1 cellular context compared by ENCODE assay signal in genomic region chr6:31822038-31822821, GRCh38.
TF ChIP-seq lines count a peak whose summit lies in the region.

No MANE protein-coding gene starts in this region.

TF ChIP-seq in HCT116, 20 proteins besides CTCF, POLR2A, EP300 and RAD21 (continued from another document):
- no peak for TF ChIP-seq FOSL1 (IDR thresholded peaks at IDR 0.05; ENCODE audit: low read depth)
